15 cellular contexts compared by ENCODE assay signal in the genomic region with DNA sequence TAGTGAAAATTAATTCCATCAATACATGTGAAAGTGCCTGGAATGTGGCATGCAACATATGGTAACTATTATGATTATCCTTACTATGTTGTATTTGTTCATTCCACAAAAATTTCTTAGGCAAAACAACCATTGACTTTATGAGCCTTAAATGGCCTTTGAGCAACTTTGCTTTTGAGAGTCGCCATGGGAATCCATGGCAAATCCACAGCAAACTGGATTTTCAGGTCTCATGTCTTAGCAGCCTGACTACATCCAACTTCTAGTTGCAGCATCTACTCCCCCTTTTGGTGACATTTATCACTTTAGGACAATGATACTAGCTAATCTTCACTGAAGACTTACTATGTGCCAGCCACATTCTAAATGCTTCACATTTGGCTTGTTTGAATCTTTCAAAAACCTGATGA. TPM values are rescaled to one million over a fixed set of nuclear protein-coding genes. Genes with fewer than 3 reads are reported as not detected.
A peak's percentile ranks its signal among the peaks of the same experiment; 100 is the strongest.
DNase-seq lines count a peak whose midpoint lies in the region; ATAC-seq, FAIRE-seq and TF ChIP-seq lines count a peak whose summit lies in the region.
"Had no signal": no experiment of that assay in that cellular context is flagged by ENCODE, and none has a peak within 500 bp of the region (broad histone marks: within the 10 kb centered on the region; RNA-seq: fewer than 3 reads in every experiment).

No MANE protein-coding gene starts in this region.

- H3K79me2 ChIP-seq in K562 (ENCODE audit: control insufficient read depth, insufficient read depth, low read length) (no peaks in the 10 kb centered on the region), H9 (ENCODE audit: insufficient read depth, low read length) (no peaks in the 10 kb centered on the region)

- H4K91ac ChIP-seq in mesenchymal stem cell (ENCODE audit: low read length): no peak overlapping the region
- H4K91ac ChIP-seq in H9 (ENCODE audit: insufficient read length, low read depth, low read length): no peak overlapping the region

- no peak overlapping the region for H4K5ac ChIP-seq in H9 (ENCODE audit: insufficient read length, low read depth, low read length)

- TF ChIP-seq POLR2A in K562 (conservative IDR thresholded peaks at IDR 0.05): no peak

- H3K27ac ChIP-seq in K562 (ENCODE audit: extremely low read depth, low read depth, low read length) (no peak overlapping the region), mesenchymal stem cell (ENCODE audit: low read length, poor library complexity, severe bottlenecking) (no peak overlapping the region), H9 (ENCODE audit: insufficient read length, low read depth, low read length) (no peak overlapping the region), brain microvascular endothelial cell (no peak overlapping the region)
- H3K27ac ChIP-seq: BLaER1 treated with 17β-estradiol and CSF1 and Interleukin-3, amounts not matched to agents 10 nM and 100 nM; epithelial cell of prostate had no signal

- no peaks in the 10 kb centered on the region for H3K9me1 ChIP-seq in K562 (ENCODE audit: control insufficient read depth, insufficient read depth, low read length)

- no peak overlapping the region for H4K8ac ChIP-seq in mesenchymal stem cell (ENCODE audit: low read length)
- H4K8ac ChIP-seq in H9 (replicated peaks; ENCODE audit: insufficient read length, low read depth, low read length): no peak overlapping the region

- no peak overlapping the region for H3T11ph ChIP-seq in H9 (ENCODE audit: low read length)

- H2AK5ac ChIP-seq in mesenchymal stem cell (ENCODE audit: low read length, severe bottlenecking) (no peak overlapping the region), H9 (ENCODE audit: insufficient read length, low read length) (no peak overlapping the region)

- H3K4me1 ChIP-seq in K562 (replicated peaks in 1 of 2; ENCODE audit: control insufficient read depth in 2 of 2, insufficient read depth in 2 of 2, low read length in 2 of 2) (no peaks in the 10 kb centered on the region; a peak in 1 of 5 replicates), mesenchymal stem cell (ENCODE audit: control insufficient read depth, insufficient read depth, low read depth, low read length) (peaks cover 14% of the 10 kb centered on the region), H9 (ENCODE audit: insufficient read depth, low read length) (no peaks in the 10 kb centered on the region)
- H3K4me1 ChIP-seq: BLaER1 treated with 17β-estradiol and CSF1 and Interleukin-3, amounts not matched to agents 10 nM and 100 nM had no signal

- no peaks in the 10 kb centered on the region for H3K36me3 Mint-ChIP-seq in H9 (ENCODE audit: insufficient read depth in 1 of 3, low read depth in 3 of 3)

- peak; percentile 38 for TF ChIP-seq CTCF in AG10803 (conservative IDR thresholded peaks at IDR 0.05; ENCODE audit: low read length)
- peak in 2 of 3 experiments; percentile 18 to 27; a peak in 1 of 6 replicates for TF ChIP-seq CTCF in K562 (IDR thresholded peaks at IDR 0.05 in 2 of 3, conservative IDR thresholded peaks at IDR 0.05 in 1 of 3; ENCODE audit: insufficient read depth in 2 of 3, low read depth in 1 of 3, low read length in 3 of 3)
- no peak; the same call in 2 of the 3 replicates for TF ChIP-seq CTCF in H9 (conservative IDR thresholded peaks at IDR 0.05)
- TF ChIP-seq CTCF in brain microvascular endothelial cell (IDR thresholded peaks at IDR 0.05; ENCODE audit: low read depth, low read length, missing control alignments): no peak

- intact Hi-C loops in K562 (cut with micrococcal nuclease): no loop called here

- in situ Hi-C loops in K562 (cut with MboI) (no loop called here), brain microvascular endothelial cell (cut with HindIII; ENCODE audit: low pct_ligation_motif_present, low sequenced_read_pairs) (no loop called here)

- WGBS in K562 (ENCODE audit: insufficient coverage, low coverage, missing lambda C conversion rate): 0% methylated on average over 1 of the region's 1 CpG
- 100% methylated on average over 1 of the region's 1 CpG for WGBS in mesenchymal stem cell
- no CpG with 5 or more reads among the region's 1 CpG for WGBS in H9 (ENCODE audit: extremely low coverage, insufficient read length, low lambda C conversion rate)

- H2AFZ ChIP-seq in K562 (ENCODE audit: low read depth, low read length): no peak overlapping the region
- H2AFZ ChIP-seq in mesenchymal stem cell (ENCODE audit: low read depth, low read length): no peak overlapping the region
- no peak overlapping the region for H2AFZ ChIP-seq in H9 (ENCODE audit: low read length)

- H3K4me1 Mint-ChIP-seq in H9: peaks cover 0 to 7% of the 10 kb centered on the region in 2 experiments; a peak in 2 of 4 replicates

- H2BK120ac ChIP-seq in mesenchymal stem cell (ENCODE audit: low read depth, low read length) (no peak overlapping the region), H9 (ENCODE audit: low read depth, low read length, poor library complexity, severe bottlenecking) (no peak overlapping the region)

- DNase-seq in AG10803 (ENCODE audit: low read depth) (peak; percentile 94), HCEC 1CT (peak; percentile 24), K562 (ENCODE audit: extremely low read depth in 1 of 4, low spot score in 3 of 4) (peak in 1 of 4 experiments; percentile 15), mesenchymal stem cell (no peak), H9 (no peak), brain microvascular endothelial cell (no peak), NCI-H2081 (lab: John Stamatoyannopoulos, UW) (no peak)
- DNase-seq: activated naive CD4-positive, alpha-beta T cell; NCI-H526 treated with DMSO at 0.1 percent for 48 hours had no signal

- H3K27me3 Mint-ChIP-seq in H9 (ENCODE audit: low read depth): peaks cover 16% of the 10 kb centered on the region

- H2BK20ac ChIP-seq in H9 (ENCODE audit: low read depth, low read length, poor library complexity, severe bottlenecking): no peak overlapping the region

- FAIRE-seq in K562 (lab: Jason Lieb, UNC): peak; percentile 51
- FAIRE-seq: TTC549, urothelium cell line had no signal

- H3K36me3 ChIP-seq in K562 (ENCODE audit: control insufficient read depth, insufficient read depth, low read length): no peaks in the 10 kb centered on the region
- H3K36me3 ChIP-seq in mesenchymal stem cell (ENCODE audit: control insufficient read depth in 1 of 2, insufficient read depth in 2 of 2, low read depth in 1 of 2, low read length in 2 of 2): peaks cover 0 to 24% of the 10 kb centered on the region in 2 experiments
- no peaks in the 10 kb centered on the region for H3K36me3 ChIP-seq in brain microvascular endothelial cell (replicated peaks)
- H3K36me3 ChIP-seq: BLaER1 treated with 17β-estradiol and CSF1 and Interleukin-3, amounts not matched to agents 10 nM and 100 nM had no signal

- no peaks in the 10 kb centered on the region for H3K23me2 ChIP-seq in H9 (ENCODE audit: insufficient read length, low read depth, low read length, poor library complexity, severe bottlenecking)

- no peaks in the 10 kb centered on the region for H3K79me1 ChIP-seq in mesenchymal stem cell (replicated peaks; ENCODE audit: low read length, poor library complexity, severe bottlenecking)
- no peaks in the 10 kb centered on the region for H3K79me1 ChIP-seq in H9 (ENCODE audit: insufficient read depth, low read depth, low read length, poor library complexity, severe bottlenecking)

- H3K27ac Mint-ChIP-seq in H9: no peak overlapping the region

- no peak overlapping the region for H3K4me3 ChIP-seq in AG10803 (ENCODE audit: low read length)
- no peak overlapping the region for H3K4me3 ChIP-seq in K562
- peak overlapping the region in 1 of 2 experiments; percentile 39 for H3K4me3 ChIP-seq in mesenchymal stem cell (ENCODE audit: insufficient read depth in 1 of 2, low read depth in 1 of 2, low read length in 2 of 2)
- H3K4me3 ChIP-seq in brain microvascular endothelial cell (ENCODE audit: low read depth, low read length): no peak overlapping the region
- H3K4me3 ChIP-seq: BLaER1 treated with 17β-estradiol and CSF1 and Interleukin-3, amounts not matched to agents 10 nM and 100 nM had no signal

- no peak overlapping the region for H3K18ac ChIP-seq in mesenchymal stem cell (ENCODE audit: low read depth in 1 of 2, low read length in 2 of 2)
- no peak overlapping the region for H3K18ac ChIP-seq in H9 (ENCODE audit: insufficient read length, low read depth, low read length)

- H3K9me3 ChIP-seq in K562 (replicated peaks; ENCODE audit: control insufficient read depth, insufficient read depth, low read depth, low read length) (no peaks in the 10 kb centered on the region), mesenchymal stem cell (ENCODE audit: control insufficient read depth, low read length) (peaks cover 10% of the 10 kb centered on the region), H9 (ENCODE audit: control insufficient read depth, low read depth, low read length) (no peaks in the 10 kb centered on the region)
- H3K9me3 ChIP-seq: BLaER1 treated with 17β-estradiol and CSF1 and Interleukin-3, amounts not matched to agents 10 nM and 100 nM had no signal

- ATAC-seq in K562 (no peak), GM18870 (IDR thresholded peaks at IDR 0.05; ENCODE audit: unreplicated experiment) (no peak)

- POLR2A ChIA-PET in K562 (lab: Yijun Ruan, JAX): no interaction called here

- no peak for TF ChIP-seq EP300 in K562 (IDR thresholded peaks at IDR 0.05; ENCODE audit: low read length)

- no TSS peak for BruUV-seq in K562 (replicated peaks; lab: Mats Ljungman, UMichigan)

- no peak overlapping the region for H3K56ac ChIP-seq in H9 (ENCODE audit: insufficient read length, low read depth, low read length)

- no peak overlapping the region for H3K4me3 Mint-ChIP-seq in H9

- no peak overlapping the region for H2BK12ac ChIP-seq in mesenchymal stem cell (ENCODE audit: low read length in 2 of 2)
- no peak overlapping the region for H2BK12ac ChIP-seq in H9 (ENCODE audit: insufficient read length, low read depth, low read length)

- H4K20me1 ChIP-seq in K562 (replicated peaks; ENCODE audit: control insufficient read depth, insufficient read depth, low read length) (no peaks in the 10 kb centered on the region), H9 (ENCODE audit: control insufficient read depth, insufficient read depth, insufficient read length) (no peaks in the 10 kb centered on the region)
- H4K20me1 ChIP-seq: BLaER1 treated with 17β-estradiol and CSF1 and Interleukin-3, amounts not matched to agents 10 nM and 100 nM had no signal

- H3K4ac ChIP-seq in mesenchymal stem cell (ENCODE audit: low read depth in 1 of 2, low read length in 2 of 2) (no peak overlapping the region), H9 (ENCODE audit: low read depth, low read length) (no peak overlapping the region)

- peak; percentile 25 to 61; a peak in 3 of 4 replicates for TF ChIP-seq RAD21 in K562 (CRISPR knock-in tag; conservative IDR thresholded peaks at IDR 0.05 in 1 of 2, IDR thresholded peaks at IDR 0.05 in 1 of 2)

- H2BK5ac ChIP-seq in mesenchymal stem cell (ENCODE audit: low read depth, low read length, poor library complexity, severe bottlenecking) (no peak overlapping the region), H9 (ENCODE audit: insufficient read length, low read length) (no peak overlapping the region)

- H3K14ac ChIP-seq in mesenchymal stem cell (ENCODE audit: low read length in 2 of 2) (no peak overlapping the region), H9 (ENCODE audit: insufficient read depth, low read length) (no peak overlapping the region)

- H3K4me2 ChIP-seq in K562 (ENCODE audit: insufficient read depth, low read length) (no peak overlapping the region), mesenchymal stem cell (ENCODE audit: low read length, poor library complexity, severe bottlenecking) (no peak overlapping the region), H9 (ENCODE audit: insufficient read depth, insufficient read length, low read length) (no peak overlapping the region)
- H3K4me2 ChIP-seq: BLaER1 treated with 17β-estradiol and CSF1 and Interleukin-3, amounts not matched to agents 10 nM and 100 nM had no signal

- H3K23ac ChIP-seq in mesenchymal stem cell (ENCODE audit: low read length in 2 of 2) (no peak overlapping the region), H9 (ENCODE audit: insufficient read length, low read depth, low read length) (no peak overlapping the region)

- H3K9me3 Mint-ChIP-seq in H9: peaks cover 0 to 2% of the 10 kb centered on the region in 2 experiments; a peak in 2 of 5 replicates

- CTCF ChIA-PET in K562 (lab: Yijun Ruan, JAX; ENCODE audit: low intra/inter-chr PET ratio): no interaction called here

- no peak overlapping the region for H2BK15ac ChIP-seq in mesenchymal stem cell (ENCODE audit: low read depth, poor library complexity, severe bottlenecking)
- H2BK15ac ChIP-seq in H9 (ENCODE audit: low read depth, low read length): no peak overlapping the region

- H3K27me3 ChIP-seq in K562 (ENCODE audit: control insufficient read depth in 2 of 2, insufficient read depth in 2 of 2, low read length in 2 of 2) (no peaks in the 10 kb centered on the region), mesenchymal stem cell (ENCODE audit: control insufficient read depth in 1 of 2, insufficient read depth in 1 of 2, low read length in 2 of 2) (no peaks in the 10 kb centered on the region), H9 (ENCODE audit: insufficient read depth, low read length) (no peaks in the 10 kb centered on the region), brain microvascular endothelial cell (replicated peaks) (no peaks in the 10 kb centered on the region)
- H3K27me3 ChIP-seq: BLaER1 treated with 17β-estradiol and CSF1 and Interleukin-3, amounts not matched to agents 10 nM and 100 nM had no signal

- H3K9ac ChIP-seq in K562 (ENCODE audit: insufficient read depth in 1 of 2, low read depth in 2 of 2, low read length in 2 of 2) (no peak overlapping the region), mesenchymal stem cell (ENCODE audit: low read length) (peak overlapping the region; percentile 87), H9 (ENCODE audit: extremely low read depth, insufficient read length, low read length) (no peak overlapping the region)
- H3K9ac ChIP-seq: BLaER1 treated with 17β-estradiol and CSF1 and Interleukin-3, amounts not matched to agents 10 nM and 100 nM had no signal

RNA-seq across cellular contexts. Expression of a gene that starts 56.8 kb away (rescaled TPM):
- total RNA-seq in K562 (2011; cell fraction: chromatin; rRNA removed; ENCODE audit: low replicate concordance): not detected in 2 replicates
- total RNA-seq in K562 (2011; cell fraction: nucleolus; rRNA removed): not detected in 2 replicates
- not detected in 2 replicates for total RNA-seq in K562 (2011; cell fraction: nucleoplasm; rRNA removed)
- total RNA-seq in K562 (2014; rRNA removed) (0.05 TPM in 1 of 2 replicates, not detected in the other), K562 (2014; rRNA removed; fragmentation: Illumina TruSeq; extraction: Trizol) (not detected in 2 replicates), K562 (2015; rRNA removed; fragmentation: Illumina TruSeq; extraction: Trizol) (0.07 TPM in 1 of 2 replicates, not detected in the other), K562 (2021) (not detected in 2 replicates), H9 (2021) (0.09 and 0.50 TPM in 2 replicates)
- polyA plus RNA-seq in K562 (2011; rRNA removed) (0.03 TPM in 2 replicates), K562 (2014; fragmentation: Illumina TruSeq; extraction: Trizol) (not detected in 2 replicates), K562 (2014; fragmentation: Nextera tagmentation; extraction: Ambion mirVana) (not detected), K562 (2014; rRNA removed) (0.04 TPM in 1 of 2 replicates, not detected in the other)
- polyA plus RNA-seq in K562 (2011; cell fraction: cytosol; rRNA removed): not detected in 2 replicates
- polyA plus RNA-seq in K562 (2011; cell fraction: nucleus; rRNA removed): 0.01 TPM in 1 of 2 replicates, not detected in the other
- 0.04 TPM in 1 of 2 replicates, not detected in the other for polyA plus RNA-seq in K562 (2012)
- polyA minus RNA-seq in K562 (2011; rRNA and poly(A)+ RNA removed): not detected in 2 replicates
- polyA minus RNA-seq in K562 (2011; cell fraction: cytosol; rRNA and poly(A)+ RNA removed): 1.3 TPM in 1 of 2 replicates, not detected in the other
- not detected in 2 replicates for polyA minus RNA-seq in K562 (2011; cell fraction: nucleus; rRNA and poly(A)+ RNA removed)
- 0.18 TPM for polyA plus RNA-seq in mesenchymal stem cell (2013, experiment 1 of 2)
- polyA plus RNA-seq in mesenchymal stem cell (2013, experiment 2 of 2): 0.11 TPM
- total RNA-seq: activated CD8-positive, alpha-beta memory T cell treated with anti-CD3 and anti-CD28 coated beads for 36 hours had no signal

Comparison
In these comparisons a context has a peak if more than half of its experiments do, and no peak if none do; other contexts are left out.
1. DNase-seq: peak in AG10803 (single experiment) and HCEC 1CT (single experiment); none in mesenchymal stem cell (single experiment), H9 (single experiment), brain microvascular endothelial cell (single experiment) and NCI-H2081 (0 of 2).
2. CTCF ChIP-seq: peak in AG10803 (single experiment) and K562 (2 of 3); none in H9 (single experiment) and brain microvascular endothelial cell (single experiment).